In genomic region chr20:57794600-57795346, GRCh38 we compare ENCODE assay signal across 19 cellular contexts.
A peak's percentile ranks its signal among the peaks of the same experiment; 100 is the strongest.
DNase-seq lines count a peak whose midpoint lies in the region; ATAC-seq and TF ChIP-seq lines count a peak whose summit lies in the region.
"Had no signal": no experiment of that assay in that cellular context is flagged by ENCODE, and none has a peak within 500 bp of the region (broad histone marks: within the 10 kb centered on the region; RNA-seq: fewer than 3 reads in every experiment).

No MANE protein-coding gene starts in this region.

- DNase-seq in GM23248 (peak; percentile 60), NCI-H146 (lab: John Stamatoyannopoulos, UW) (peak; percentile 70), chondrocyte (ENCODE audit: low spot score) (no peak), skeletal muscle cell (ENCODE audit: low read depth) (peak; percentile 39), hepatic stellate cell (ENCODE audit: low spot score) (no peak), body of pancreas (no peak), Calu3 (no peak)
- DNase-seq: activated CD4-positive, CD25-positive, alpha-beta regulatory T cell; activated CD8-positive, alpha-beta memory T cell treated with anti-CD3 and anti-CD28 coated beads, Interleukin-2, amount 10 ng/mL, durations not matched to agents 7 days and 5 days; CD4-positive, alpha-beta T cell; cerebellar nuclear complex; HCEC 1CT; left cardiac atrium; naive B cell; NCI-H2171 treated with DMSO at 0.1 percent for 48 hours; right cardiac atrium; stimulated activated naive B cell treated with anti-CD40 and anti-IgM and Interleukin-4, amounts not matched to agents 10 μg/mL and 1 μg/mL and 100 μg/mL, for 72 hours had no signal

- CTCF ChIA-PET in Calu3 (lab: Charles Lee) = interaction anchor here (0.5 to 0.6 kb wide), 2 partner anchors 46 to 358 kb away, joined by 3 to 5 read pairs; no protein-coding TSS in a partner anchor

- WGBS in GM23248 (ENCODE audit: low coverage in 1 of 2, low lambda C conversion rate in 2 of 2, missing lambda C conversion rate in 2 of 2), 2 experiments = 73 to 76% methylated on average over 20 to 21 of the region's 21 CpGs
- WGBS in body of pancreas, 2 donors = 68 to 73% methylated on average over 21 of the region's 21 CpGs

- H3F3A ChIP-seq in GM23248 (ENCODE audit: insufficient read depth) = peaks cover 7% of the 10 kb centered on the region; the same call in 1 of the 2 replicates

- no peaks in the 10 kb centered on the region for H3K27me3 Mint-ChIP-seq in chondrocyte (ENCODE audit: low read depth)
- H3K27me3 Mint-ChIP-seq in Calu3 (ENCODE audit: unreplicated experiment) = no peaks in the 10 kb centered on the region
- H3K27me3 Mint-ChIP-seq: activated naive CD4-positive, alpha-beta T cell treated with anti-CD3 and anti-CD28 coated beads, Interleukin-2, amount 50 U/mL, for 24 hours; CD4-positive, alpha-beta T cell had no signal

- in situ Hi-C loops in GM23248 (cut with MboI) = no loop called here

- no peaks in the 10 kb centered on the region for H3K9me3 ChIP-seq in GM23248 (ENCODE audit: low read depth)
- no peaks in the 10 kb centered on the region for H3K9me3 ChIP-seq in body of pancreas

- no peaks in the 10 kb centered on the region for H3K9me2 ChIP-seq in GM23248 (ENCODE audit: insufficient read depth)

- H3K27ac ChIP-seq in GM23248 = no peak overlapping the region
- no peak overlapping the region for H3K27ac ChIP-seq in body of pancreas
- H3K27ac ChIP-seq: HL-60 had no signal

- no peaks in the 10 kb centered on the region for H3K36me3 Mint-ChIP-seq in chondrocyte (ENCODE audit: low read depth)
- no peaks in the 10 kb centered on the region for H3K36me3 Mint-ChIP-seq in Calu3 (ENCODE audit: insufficient read depth, unreplicated experiment)
- H3K36me3 Mint-ChIP-seq: activated CD8-positive, alpha-beta memory T cell treated with anti-CD3 and anti-CD28 coated beads, Interleukin-2, amount 10 ng/mL, durations not matched to agents 7 days and 5 days; activated naive CD4-positive, alpha-beta T cell treated with anti-CD3 and anti-CD28 coated beads, Interleukin-2, amount 50 U/mL, for 24 hours; naive B cell; stimulated activated naive B cell treated with anti-CD40 and anti-IgM and Interleukin-4, amounts not matched to agents 10 μg/mL and 1 μg/mL and 100 μg/mL, for 72 hours had no signal

- TF ChIP-seq POLR2A in body of pancreas (IDR thresholded peaks at IDR 0.05) = no peak

- intact Hi-C loops in body of pancreas (cut with DNase I) = no loop called here
- intact Hi-C loops in Calu3 (cut with micrococcal nuclease; ENCODE audit: unreplicated experiment) = no loop called here

- peaks cover 29% of the 10 kb centered on the region for H3K4me1 Mint-ChIP-seq in chondrocyte (ENCODE audit: low read depth)
- peaks cover 8% of the 10 kb centered on the region for H3K4me1 Mint-ChIP-seq in Calu3 (ENCODE audit: low read depth, unreplicated experiment)
- H3K4me1 Mint-ChIP-seq: activated CD8-positive, alpha-beta memory T cell treated with anti-CD3 and anti-CD28 coated beads, Interleukin-2, amount 10 ng/mL, durations not matched to agents 7 days and 5 days; activated naive CD4-positive, alpha-beta T cell treated with anti-CD3 and anti-CD28 coated beads, Interleukin-2, amount 50 U/mL, for 24 hours had no signal

- H3K4me1 ChIP-seq in GM23248 (ENCODE audit: insufficient read depth) = peaks cover 6% of the 10 kb centered on the region; the same call in 1 of the 2 replicates
- no peaks in the 10 kb centered on the region for H3K4me1 ChIP-seq in body of pancreas

- no peak overlapping the region for H2AFZ ChIP-seq in GM23248

- BruUV-seq in Calu3 (replicated peaks; lab: Mats Ljungman, UMichigan) = no TSS peak

- ATAC-seq in body of pancreas = no peak
- ATAC-seq: activated CD8-positive, alpha-beta memory T cell treated with anti-CD3 and anti-CD28 coated beads, Interleukin-2, amount 10 ng/mL, durations not matched to agents 7 days and 5 days; stimulated activated naive B cell treated with anti-CD40 and anti-IgM and Interleukin-4, amounts not matched to agents 10 μg/mL and 1 μg/mL and 100 μg/mL, for 72 hours had no signal

- H3K9me3 Mint-ChIP-seq in chondrocyte (ENCODE audit: low read depth) (no peaks in the 10 kb centered on the region), Calu3 (ENCODE audit: low read depth, unreplicated experiment) (peaks cover 3% of the 10 kb centered on the region)
- H3K9me3 Mint-ChIP-seq: activated naive CD4-positive, alpha-beta T cell treated with anti-CD3 and anti-CD28 coated beads, Interleukin-2, amount 50 U/mL, for 24 hours; CD4-positive, alpha-beta T cell; naive B cell had no signal

- H3K27ac Mint-ChIP-seq in chondrocyte (ENCODE audit: unreplicated experiment) (peak overlapping the region; percentile 79), Calu3 (ENCODE audit: unreplicated experiment) (no peak overlapping the region)
- H3K27ac Mint-ChIP-seq: activated CD8-positive, alpha-beta memory T cell treated with anti-CD3 and anti-CD28 coated beads, Interleukin-2, amount 10 ng/mL, durations not matched to agents 7 days and 5 days; activated naive CD4-positive, alpha-beta T cell treated with anti-CD3 and anti-CD28 coated beads, Interleukin-2, amount 50 U/mL, for 24 hours; CD4-positive, alpha-beta T cell; stimulated activated naive B cell treated with anti-CD40 and anti-IgM and Interleukin-4, amounts not matched to agents 10 μg/mL and 1 μg/mL and 100 μg/mL, for 72 hours had no signal

- H3K4me3 Mint-ChIP-seq in chondrocyte (ENCODE audit: unreplicated experiment) (no peak overlapping the region), Calu3 (ENCODE audit: low read depth, unreplicated experiment) (no peak overlapping the region)
- H3K4me3 Mint-ChIP-seq: activated CD8-positive, alpha-beta memory T cell treated with anti-CD3 and anti-CD28 coated beads, Interleukin-2, amount 10 ng/mL, durations not matched to agents 7 days and 5 days; activated naive CD4-positive, alpha-beta T cell treated with anti-CD3 and anti-CD28 coated beads, Interleukin-2, amount 50 U/mL, for 24 hours; CD4-positive, alpha-beta T cell; naive B cell; stimulated activated naive B cell treated with anti-CD40 and anti-IgM and Interleukin-4, amounts not matched to agents 10 μg/mL and 1 μg/mL and 100 μg/mL, for 72 hours had no signal

- H3K4me3 ChIP-seq in GM23248 (no peak overlapping the region), skeletal muscle cell (ENCODE audit: low read depth, low read length) (no peak overlapping the region), body of pancreas (no peak overlapping the region)

- no peaks in the 10 kb centered on the region for H4K20me1 ChIP-seq in GM23248 (ENCODE audit: insufficient read depth)

- H3K9ac ChIP-seq in GM23248 = no peak overlapping the region

- H3K4me2 ChIP-seq in GM23248 (ENCODE audit: unreplicated experiment) = no peak overlapping the region

- TF ChIP-seq CTCF in chondrocyte (IDR thresholded peaks at IDR 0.05) = no peak
- TF ChIP-seq CTCF in body of pancreas (IDR thresholded peaks at IDR 0.05) = no peak
- TF ChIP-seq CTCF in Calu3 (IDR thresholded peaks at IDR 0.05; ENCODE audit: unreplicated experiment) = no peak

- H3K27me3 ChIP-seq in GM23248 (replicated peaks; ENCODE audit: insufficient read depth) = peaks cover 18% of the 10 kb centered on the region; the same call in 1 of the 2 replicates
- H3K27me3 ChIP-seq in body of pancreas = no peaks in the 10 kb centered on the region

- H3K79me2 ChIP-seq in GM23248 (ENCODE audit: insufficient read depth) = no peaks in the 10 kb centered on the region

- H3K36me3 ChIP-seq in GM23248 (ENCODE audit: low read depth) (no peaks in the 10 kb centered on the region), body of pancreas (replicated peaks in 1 of 2; ENCODE audit: insufficient read depth in 1 of 2, low read depth in 2 of 2) (no peaks in the 10 kb centered on the region)

Comparison
In these comparisons a context has a peak if more than half of its experiments do, and no peak if none do; other contexts are left out.
1. DNase-seq: peak in GM23248 (single experiment), NCI-H146 (single experiment) and skeletal muscle cell (single experiment); none in chondrocyte (single experiment), hepatic stellate cell (single experiment), body of pancreas (0 of 4) and Calu3 (single experiment).